In the genomic region with DNA sequence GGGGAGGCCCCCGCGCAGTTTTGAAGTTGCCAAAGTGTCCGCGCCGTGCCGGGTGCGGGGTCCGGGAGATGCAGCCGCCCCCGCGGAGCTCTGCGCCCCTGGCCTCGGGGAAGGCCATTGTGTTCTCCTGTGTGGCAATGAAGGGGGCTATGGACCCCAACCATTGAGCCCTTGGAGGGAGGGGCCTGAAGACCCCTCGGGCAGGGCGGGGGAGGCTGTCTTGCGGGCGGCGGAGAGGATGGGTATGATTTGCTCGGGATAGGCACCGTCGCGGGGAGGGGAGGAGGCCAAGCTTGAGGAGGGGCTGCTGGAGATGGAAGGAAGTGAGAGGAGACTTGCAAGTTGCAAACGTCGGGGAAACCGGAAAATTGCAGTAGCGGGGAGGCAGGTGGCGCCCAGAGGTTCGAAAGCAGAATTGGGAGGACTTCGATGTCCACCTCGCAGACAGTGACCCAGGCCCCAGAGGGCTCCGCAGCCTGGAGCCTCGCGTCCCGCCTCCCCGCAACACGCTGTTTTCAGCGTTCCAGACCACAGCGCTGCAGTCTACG, we compare ENCODE assay signal across 11 cellular contexts. TPM values are rescaled to one million over a fixed set of nuclear protein-coding genes. Genes with fewer than 3 reads are reported as not detected.
A peak's percentile ranks its signal among the peaks of the same experiment; 100 is the strongest.
DNase-seq lines count a peak whose midpoint lies in the region; ATAC-seq, FAIRE-seq and TF ChIP-seq lines count a peak whose summit lies in the region.
"Had no signal": no experiment of that assay in that cellular context is flagged by ENCODE, and none has a peak within 500 bp of the region (broad histone marks: within the 10 kb centered on the region; RNA-seq: fewer than 3 reads in every experiment).

No MANE protein-coding gene starts in this region.

- H3K4me1 Mint-ChIP-seq in CD8-positive, alpha-beta T cell (ENCODE audit: low read depth): peaks cover 87% of the 10 kb centered on the region

- no peaks in the 10 kb centered on the region for H3K27me3 Mint-ChIP-seq in CD8-positive, alpha-beta T cell (ENCODE audit: low read depth)

- peak overlapping the region; percentile 86; the same call in 1 of the 2 replicates for H2BK12ac ChIP-seq in H1 (ENCODE audit: low read depth, low read length)

- WGBS in H1 (ENCODE audit: extremely low coverage in 1 of 2, insufficient coverage in 1 of 2, insufficient read length in 1 of 2, insufficient replicate concordance in 2 of 2, low coverage in 1 of 2, low lambda C conversion rate in 2 of 2, missing lambda C conversion rate in 1 of 2), 2 experiments: 2% methylated on average over 30 of the region's 39 CpGs; no CpG with 5 or more reads in 1 of the 2 experiments

- peaks cover 0 to 59% of the 10 kb centered on the region in 2 experiments; a peak in 3 of 4 replicates for H3K79me2 ChIP-seq in H1 (ENCODE audit: control insufficient read depth in 1 of 2, insufficient read depth in 2 of 2, low read length in 2 of 2)

- peaks cover 65% of the 10 kb centered on the region for H3K36me3 Mint-ChIP-seq in CD8-positive, alpha-beta T cell

- H3K4me1 ChIP-seq in CD8-positive, alpha-beta T cell (ENCODE audit: insufficient read depth, low read length): peaks cover 85% of the 10 kb centered on the region
- H3K4me1 ChIP-seq in H1 (replicated peaks in 1 of 4; ENCODE audit: control insufficient read depth in 3 of 4, insufficient read depth in 4 of 4, low read length in 3 of 4) (peaks cover 21 to 48% (median 38%) of the 10 kb centered on the region in 4 experiments), neuron (ENCODE audit: insufficient read depth, low read length) (peaks cover 7% of the 10 kb centered on the region)

- CTCF ChIA-PET in CD8-positive, alpha-beta T cell (lab: Charles Lee): interaction anchor here (0.7 to 5.5 kb wide), 7 partner anchors 10 to 58 kb away, joined by 3 to 40 read pairs (median 4); no protein-coding TSS in a partner anchor
- CTCF ChIA-PET in H1 (lab: Charles Lee; ENCODE audit: partially characterized antibody): interaction anchor here (1.4 to 2.3 kb wide), 3 partner anchors 15 to 22 kb away, joined by 3 to 7 read pairs (median 5); no protein-coding TSS in a partner anchor

- no peak; a peak in 1 of 3 replicates for TF ChIP-seq POLR2A in H1 (IDR thresholded peaks at IDR 0.05; ENCODE audit: control extremely low read depth in 1 of 2, low read depth in 2 of 2, low read length in 2 of 2)

- no peak for TF ChIP-seq CTCF in CD8-positive, alpha-beta T cell (IDR thresholded peaks at IDR 0.05)
- no peak for TF ChIP-seq CTCF in H1 (IDR thresholded peaks at IDR 0.05; ENCODE audit: control extremely low read depth in 1 of 3, insufficient read depth in 1 of 3, low read depth in 1 of 3, low read length in 3 of 3)

- H2BK5ac ChIP-seq in H1 (ENCODE audit: low read depth, low read length): peak overlapping the region; percentile 75

- H4K5ac ChIP-seq in H1 (ENCODE audit: insufficient read length, low read depth, low read length): peak overlapping the region; percentile 73

- H3K4me3 Mint-ChIP-seq in CD8-positive, alpha-beta T cell: peak overlapping the region; percentile 85

- no peak overlapping the region for H2BK120ac ChIP-seq in H1 (replicated peaks; ENCODE audit: low read depth, low read length)

- peak overlapping the region; percentile 79 for H3K27ac ChIP-seq in CD8-positive, alpha-beta T cell (ENCODE audit: low read depth, low read length)
- H3K27ac ChIP-seq in H1 (ENCODE audit: low read depth, low read length): peak overlapping the region; percentile 95

- H2BK20ac ChIP-seq in H1 (ENCODE audit: low read length): peak overlapping the region; percentile 62; the same call in 1 of the 2 replicates

- peak overlapping the region in 3 of 4 experiments; percentile 33 to 87 (median 62); a peak in 6 of 7 replicates for H3K9ac ChIP-seq in H1 (replicated peaks in 1 of 4; ENCODE audit: extremely low read depth in 1 of 4, low read depth in 3 of 4, low read length in 3 of 4)

- peaks cover 12% of the 10 kb centered on the region for H3K79me1 ChIP-seq in H1 (ENCODE audit: low read depth, low read length)

- POLR2A ChIA-PET in CD8-positive, alpha-beta T cell (lab: Charles Lee): interaction anchor here (58.6 to 63.2 kb wide), 2 partner anchors 0 to 29 kb away, joined by 2179 read pairs; a partner anchor contains a TSS
- POLR2A ChIA-PET in H1 (lab: Charles Lee; ENCODE audit: partially characterized antibody): interaction anchor here (0.5 to 3.6 kb wide), 16 partner anchors 11 to 223 kb away, joined by 3 to 28 read pairs (median 4); a partner anchor contains a TSS

- TF ChIP-seq RAD21 in H1 (IDR thresholded peaks at IDR 0.05 in 1 of 2, conservative IDR thresholded peaks at IDR 0.05 in 1 of 2; ENCODE audit: low read depth in 2 of 2, low read length in 2 of 2): no peak

- no peak overlapping the region for H3K23ac ChIP-seq in H1 (ENCODE audit: insufficient read length)

- H2BK15ac ChIP-seq in H1 (ENCODE audit: low read length): peak overlapping the region; percentile 34; the same call in 1 of the 2 replicates

- peak overlapping the region; percentile 95 for H3K27ac Mint-ChIP-seq in CD8-positive, alpha-beta T cell

- peak in 5 of 7 experiments; percentile 50 to 76 (median 70) for DNase-seq in CD8-positive, alpha-beta T cell
- peak; percentile 62 for DNase-seq in activated CD4-positive, alpha-beta T cell treated with anti-CD3 and anti-CD28 coated beads, Interleukin-2, amount 50 U/mL, for 1 hour
- DNase-seq in H1 (ENCODE audit: low read depth in 1 of 2, low spot score in 2 of 2) (peak in 1 of 2 experiments; percentile 70), NCI-H1436 (lab: John Stamatoyannopoulos, UW) (no peak), left lobe of liver (ENCODE audit: low spot score) (no peak), C1 segment of cervical spinal cord (lab: John Stamatoyannopoulos, UW) (no peak)

- no peaks in the 10 kb centered on the region for H3K9me3 Mint-ChIP-seq in CD8-positive, alpha-beta T cell

- H2AK5ac ChIP-seq in H1 (ENCODE audit: low read depth, low read length): no peak overlapping the region; the same call in 1 of the 2 replicates

- peaks cover 7% of the 10 kb centered on the region for H3K23me2 ChIP-seq in H1 (ENCODE audit: low read depth, low read length)

- no peaks in the 10 kb centered on the region for H3K27me3 ChIP-seq in CD8-positive, alpha-beta T cell (ENCODE audit: insufficient read depth, low read length)
- peaks cover 0 to 7% (median 3%) of the 10 kb centered on the region in 4 experiments; a peak in 4 of 7 replicates for H3K27me3 ChIP-seq in H1 (replicated peaks in 1 of 4; ENCODE audit: control insufficient read depth in 3 of 4, extremely low read depth in 1 of 4, insufficient read depth in 3 of 4, low read length in 3 of 4)
- peaks cover 54% of the 10 kb centered on the region for H3K27me3 ChIP-seq in neuron (ENCODE audit: insufficient read depth, low read length)

- H3K4ac ChIP-seq in H1 (replicated peaks; ENCODE audit: insufficient read length, low read depth, low read length): peak overlapping the region; percentile 50

- H3K9me3 ChIP-seq in CD8-positive, alpha-beta T cell (ENCODE audit: low read length): no peaks in the 10 kb centered on the region
- H3K9me3 ChIP-seq in H1 (ENCODE audit: insufficient read depth in 2 of 2, low read depth in 1 of 2, low read length in 1 of 2) (no peaks in the 10 kb centered on the region), neuron (ENCODE audit: low read length) (no peaks in the 10 kb centered on the region)

- peak overlapping the region; percentile 81 for H4K8ac ChIP-seq in H1 (ENCODE audit: extremely low read depth, insufficient read depth, low read length)

- H2AFZ ChIP-seq in H1 (ENCODE audit: low read length): no peak overlapping the region
- peak overlapping the region; percentile 86 for H2AFZ ChIP-seq in neuron (ENCODE audit: low read depth, low read length)

- peak overlapping the region; percentile 38 for H3K4me3 ChIP-seq in CD8-positive, alpha-beta T cell (ENCODE audit: low read depth, low read length)
- peak overlapping the region; percentile 51 to 75 (median 66) for H3K4me3 ChIP-seq in H1 (ENCODE audit: extremely low read depth in 1 of 4, insufficient read depth in 2 of 4, low read depth in 3 of 4, low read length in 4 of 4)
- peak overlapping the region; percentile 43 for H3K4me3 ChIP-seq in neuron (ENCODE audit: low read length)

- peak overlapping the region; percentile 78 for H4K91ac ChIP-seq in H1 (replicated peaks; ENCODE audit: insufficient read length, low read length)

- ATAC-seq in CD8-positive, alpha-beta T cell: peak; percentile 21
- ATAC-seq in left lobe of liver (no peak), GM19023 (IDR thresholded peaks at IDR 0.05; ENCODE audit: unreplicated experiment) (no peak)
- ATAC-seq: activated CD4-positive, CD25-positive, alpha-beta regulatory T cell treated with anti-CD3 and anti-CD28 coated beads, Interleukin-2, amount 50 U/mL, for 24 hours had no signal

- peak overlapping the region; percentile 75 to 87 for H3K4me2 ChIP-seq in H1 (ENCODE audit: insufficient read depth in 1 of 2, low read depth in 2 of 2, low read length in 2 of 2)

- H3K56ac ChIP-seq in H1 (replicated peaks; ENCODE audit: insufficient read length, low read depth, low read length): peak overlapping the region; percentile 81

- intact Hi-C loops in CD8-positive, alpha-beta T cell (cut with DNase I, micrococcal nuclease): loop anchor here (2.0 kb wide), 2 partner anchors 16 kb away; no protein-coding TSS in a partner anchor

- peak overlapping the region; percentile 89 for H3K18ac ChIP-seq in H1 (ENCODE audit: extremely low read depth, low read length)

- H3K14ac ChIP-seq in H1 (ENCODE audit: insufficient read length): no peak overlapping the region

- no peak for TF ChIP-seq EP300 in H1 (IDR thresholded peaks at IDR 0.05; ENCODE audit: borderline replicate concordance in 1 of 2, low read depth in 2 of 2, low read length in 2 of 2)

- FAIRE-seq in H1 (lab: Jason Lieb, UNC): no peak
- FAIRE-seq: endometrium had no signal

- H4K20me1 ChIP-seq in H1 (replicated peaks in 1 of 2; ENCODE audit: control insufficient read depth in 1 of 2, insufficient read depth in 2 of 2, low read length in 2 of 2): peaks cover 3 to 4% of the 10 kb centered on the region in 2 experiments

- H3K36me3 ChIP-seq in CD8-positive, alpha-beta T cell (ENCODE audit: insufficient read depth, low read length): peaks cover 13% of the 10 kb centered on the region
- H3K36me3 ChIP-seq in H1 (ENCODE audit: control insufficient read depth in 2 of 4, insufficient read depth in 4 of 4, low read length in 3 of 4): no peaks in the 10 kb centered on the region
- no peaks in the 10 kb centered on the region for H3K36me3 ChIP-seq in neuron (ENCODE audit: insufficient read depth, low read length)

RNA-seq across cellular contexts. Expression of a gene that starts 25.4 kb away (rescaled TPM):
- total RNA-seq in CD8-positive, alpha-beta T cell: 100 to 1,000 TPM; 273 to 284 TPM
- 5.9 TPM in 2 replicates for total RNA-seq in H1 (2021; fragmentation: NEBNext Ultra II Directional; extraction: Animal tissue kit (Norgen Biotek cat#: 25700))
- polyA plus RNA-seq in H1 (2011; rRNA removed): 0.63 and 0.80 TPM in 2 replicates
- 0.85 TPM for polyA plus RNA-seq in H1 (2011; cell fraction: cytosol; rRNA removed)
- 1.5 TPM for polyA plus RNA-seq in H1 (2011; cell fraction: nucleus; rRNA removed)
- polyA plus RNA-seq in H1 (2012, experiment 1 of 2): 1.1 to 2.2 TPM (median 1.2 TPM) in 4 replicates
- 0.22 TPM for polyA plus RNA-seq in H1 (2012, experiment 2 of 2)
- 2.1 TPM for polyA plus RNA-seq in H1 (2013, experiment 1 of 2)
- polyA plus RNA-seq in H1 (2013, experiment 2 of 2): 2.1 TPM
- polyA minus RNA-seq in H1 (2011; rRNA and poly(A)+ RNA removed): 1.7 and 1.9 TPM in 2 replicates
- polyA minus RNA-seq in H1 (2011; cell fraction: cytosol; rRNA and poly(A)+ RNA removed): 3.2 TPM
- polyA minus RNA-seq in H1 (2011; cell fraction: nucleus; rRNA and poly(A)+ RNA removed): 4.1 TPM
- 0.43 TPM for total RNA-seq in left lobe of liver
- total RNA-seq: LHCN-M2 had no signal

Comparison
In these comparisons a context has a peak if more than half of its experiments do, and no peak if none do; other contexts are left out.
1. DNase-seq: peak in CD8-positive, alpha-beta T cell (5 of 7) and activated CD4-positive, alpha-beta T cell treated with anti-CD3 and anti-CD28 coated beads, Interleukin-2, amount 50 U/mL, for 1 hour (single experiment); none in NCI-H1436 (single experiment), left lobe of liver (single experiment) and C1 segment of cervical spinal cord (0 of 14).
2. RNA of a gene that starts 25.4 kb away (total RNA-seq): 273 to 284 TPM in CD8-positive, alpha-beta T cell; 5.9 TPM in H1 and 0.43 TPM in left lobe of liver (single experiment); every median in the first group is over 10 times any median in the second.
3. Peak in every context shown above with its lines, with median percentiles within 50 percentile points of each other: H3K4me3 ChIP-seq.